In the genomic region with DNA sequence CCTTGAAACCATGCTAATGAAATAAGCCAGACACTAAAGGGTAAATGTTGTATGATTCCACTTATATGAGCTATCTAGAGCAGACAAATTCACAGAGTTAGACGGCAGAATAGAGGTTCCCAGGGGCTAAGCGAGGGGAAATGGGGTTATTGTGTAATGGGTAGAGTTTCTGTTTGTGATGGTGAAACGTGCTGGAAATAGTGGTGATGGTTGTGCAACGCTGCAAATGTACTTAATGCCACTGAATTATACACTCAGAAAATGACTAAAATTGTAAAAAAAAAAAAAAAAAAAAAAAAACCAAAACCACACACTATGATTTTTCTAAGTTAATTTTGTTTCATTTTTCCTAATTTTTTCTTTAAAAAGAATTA, we compare ENCODE assay signal across 11 cellular contexts. TPM values are rescaled to one million over a fixed set of nuclear protein-coding genes. Genes with fewer than 3 reads are reported as not detected.
DNase-seq lines count a peak whose midpoint lies in the region; TF ChIP-seq lines count a peak whose summit lies in the region.
"Had no signal": no experiment of that assay in that cellular context is flagged by ENCODE, and none has a peak within 500 bp of the region (broad histone marks: within the 10 kb centered on the region; RNA-seq: fewer than 3 reads in every experiment).

No MANE protein-coding gene starts in this region.

- H3K4me1 Mint-ChIP-seq in activated naive CD4-positive, alpha-beta T cell treated with anti-CD3 and anti-CD28 coated beads, Interleukin-2, amount 10 ng/mL, durations not matched to agents 7 days and 5 days: peaks cover 72% of the 10 kb centered on the region

- H3K4me3 ChIP-seq in fibroblast of pulmonary artery (replicated peaks; ENCODE audit: low read depth, low read length): no peak overlapping the region
- H3K4me3 ChIP-seq in colonic mucosa: no peak overlapping the region

- intact Hi-C loops in colonic mucosa (cut with DNase I): no loop called here

- no peaks in the 10 kb centered on the region for H3K36me3 ChIP-seq in colonic mucosa

- CTCF ChIA-PET in activated naive CD4-positive, alpha-beta T cell treated with anti-CD3 and anti-CD28 coated beads, Interleukin-2, amount 10 ng/mL, durations not matched to agents 7 days and 5 days (lab: Charles Lee): no interaction called here

- H3K27ac ChIP-seq in colonic mucosa: no peak overlapping the region
- H3K27ac ChIP-seq: VCaP had no signal

- DNase-seq in activated naive CD4-positive, alpha-beta T cell treated with anti-CD3 and anti-CD28 coated beads, Interleukin-2, amount 10 ng/mL, durations not matched to agents 7 days and 5 days: no peak
- DNase-seq in activated naive CD4-positive, alpha-beta T cell treated with Interleukin-2 at 50 U/mL for 16 hours: no peak
- DNase-seq in SKM-1 (lab: John Stamatoyannopoulos, UW; ENCODE audit: unreplicated experiment) (peak; percentile 81), fibroblast of pulmonary artery (ENCODE audit: low read depth) (peak; percentile 82), colonic mucosa (no peak), midbrain (lab: John Stamatoyannopoulos, UW) (no peak), NCI-H2227 (lab: John Stamatoyannopoulos, UW; ENCODE audit: unreplicated experiment) (no peak)
- peak; percentile 42 for DNase-seq in stimulated activated CD8-positive, alpha-beta memory T cell treated with anti-CD3 and anti-CD28 coated beads, Interleukin-4, amount 100 ng/mL, for 48 hours
- DNase-seq: C1 segment of cervical spinal cord, glutamatergic neuron had no signal

- H3K9me3 ChIP-seq in colonic mucosa: no peaks in the 10 kb centered on the region

- H3K9ac ChIP-seq in colonic mucosa (ENCODE audit: low read depth in 2 of 2, low read length in 2 of 2): no peak overlapping the region

- peak overlapping the region; percentile 57 for H3K27ac Mint-ChIP-seq in activated naive CD4-positive, alpha-beta T cell treated with anti-CD3 and anti-CD28 coated beads, Interleukin-2, amount 10 ng/mL, durations not matched to agents 7 days and 5 days

- TF ChIP-seq CTCF in fibroblast of pulmonary artery (IDR thresholded peaks at IDR 0.05; ENCODE audit: low read length, missing control alignments): no peak
- no peak for TF ChIP-seq CTCF in colonic mucosa (IDR thresholded peaks at IDR 0.05)

- peaks cover 60% of the 10 kb centered on the region for H3K36me3 Mint-ChIP-seq in activated naive CD4-positive, alpha-beta T cell treated with anti-CD3 and anti-CD28 coated beads, Interleukin-2, amount 10 ng/mL, durations not matched to agents 7 days and 5 days

- no peaks in the 10 kb centered on the region for H3K4me1 ChIP-seq in colonic mucosa

- no peaks in the 10 kb centered on the region for H3K9me3 Mint-ChIP-seq in activated naive CD4-positive, alpha-beta T cell treated with anti-CD3 and anti-CD28 coated beads, Interleukin-2, amount 10 ng/mL, durations not matched to agents 7 days and 5 days

- H3K4me3 Mint-ChIP-seq in activated naive CD4-positive, alpha-beta T cell treated with anti-CD3 and anti-CD28 coated beads, Interleukin-2, amount 10 ng/mL, durations not matched to agents 7 days and 5 days: no peak overlapping the region

- H3K27me3 ChIP-seq in colonic mucosa: no peaks in the 10 kb centered on the region

- H3K27me3 Mint-ChIP-seq in activated naive CD4-positive, alpha-beta T cell treated with anti-CD3 and anti-CD28 coated beads, Interleukin-2, amount 10 ng/mL, durations not matched to agents 7 days and 5 days: no peaks in the 10 kb centered on the region

RNA-seq across cellular contexts. Expression of gene SFXN4, which starts 30.0 kb away (rescaled TPM):
- 10 to 100 TPM; 29.4 to 37.2 TPM for total RNA-seq in colonic mucosa

RNA-seq across cellular contexts. Expression of gene DENND10, which starts 31.6 kb away (rescaled TPM):
- 10 to 100 TPM; 23.3 to 42.7 TPM for total RNA-seq in colonic mucosa

RNA-seq across cellular contexts. Expression of gene PRDX3, which starts 43.1 kb away (rescaled TPM):
- total RNA-seq in colonic mucosa: 100 to 1,000 TPM; 147 to 156 TPM

RNA-seq across cellular contexts. Expression of gene EIF3A, which starts 54.9 kb away (rescaled TPM):
- 100 to 1,000 TPM; 124 to 127 TPM for total RNA-seq in colonic mucosa

Comparison
In these comparisons a context has a peak if more than half of its experiments do, and no peak if none do; other contexts are left out.
1. DNase-seq: peak in SKM-1 (single experiment), fibroblast of pulmonary artery (single experiment) and stimulated activated CD8-positive, alpha-beta memory T cell treated with anti-CD3 and anti-CD28 coated beads, Interleukin-4, amount 100 ng/mL, for 48 hours (single experiment); none in activated naive CD4-positive, alpha-beta T cell treated with anti-CD3 and anti-CD28 coated beads, Interleukin-2, amount 10 ng/mL, durations not matched to agents 7 days and 5 days (single experiment), activated naive CD4-positive, alpha-beta T cell treated with Interleukin-2 at 50 U/mL for 16 hours (single experiment), colonic mucosa (single experiment), midbrain (single experiment) and NCI-H2227 (single experiment).